In the genomic region with DNA sequence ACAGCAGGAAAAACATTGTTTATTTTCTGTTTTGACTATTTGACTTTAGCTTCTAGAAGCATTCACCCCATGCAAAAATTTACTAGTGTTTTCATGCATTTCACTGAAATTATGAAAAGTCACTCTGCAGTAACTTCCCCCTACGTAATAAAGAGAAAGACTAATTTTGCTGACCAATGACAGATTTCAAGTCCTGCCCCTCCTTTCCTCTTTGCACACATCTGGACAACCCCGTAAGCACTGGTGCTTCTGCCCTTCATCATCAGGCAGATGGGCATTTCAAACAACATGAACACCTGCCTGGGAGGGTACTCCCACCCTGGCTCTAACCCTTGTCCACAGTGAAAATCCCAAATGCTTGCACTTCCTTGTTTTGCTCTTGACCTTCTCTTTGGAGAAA, we compare ENCODE assay signal across 20 cellular contexts.
DNase-seq lines count a peak whose midpoint lies in the region; ATAC-seq, FAIRE-seq and TF ChIP-seq lines count a peak whose summit lies in the region.
"Had no signal": no experiment of that assay in that cellular context is flagged by ENCODE, and none has a peak within 500 bp of the region (broad histone marks: within the 10 kb centered on the region; RNA-seq: fewer than 3 reads in every experiment).

No MANE protein-coding gene starts in this region.

- H3K36me3 ChIP-seq in GM12878 (ENCODE audit: control insufficient read depth in 2 of 2, insufficient read depth in 2 of 2, low read length in 1 of 2) (no peaks in the 10 kb centered on the region), body of pancreas (replicated peaks in 1 of 2; ENCODE audit: insufficient read depth in 1 of 2, low read depth in 2 of 2) (no peaks in the 10 kb centered on the region)
- H3K36me3 ChIP-seq: BLaER1, Peyer's patch had no signal

- H4K20me1 ChIP-seq in GM12878 (ENCODE audit: control insufficient read depth, insufficient read depth), result no peaks in the 10 kb centered on the region
- H4K20me1 ChIP-seq: BLaER1 had no signal

- TF ChIP-seq CTCF in GM12878 (IDR thresholded peaks at IDR 0.05 in 2 of 3, conservative IDR thresholded peaks at IDR 0.05 in 1 of 3; ENCODE audit: control insufficient read depth in 2 of 3, extremely low read depth in 1 of 3, insufficient read depth in 1 of 3, low read depth in 3 of 3, low read length in 3 of 3) (no peak), body of pancreas (IDR thresholded peaks at IDR 0.05) (no peak)

- H2AFZ ChIP-seq in GM12878 (ENCODE audit: control insufficient read depth, low read depth, low read length), result no peak overlapping the region

- intact Hi-C loops in GM12878 (cut with micrococcal nuclease; ENCODE audit: unreplicated experiment) (no loop called here), body of pancreas (cut with DNase I) (no loop called here)

- SMC1A ChIA-PET in GM12878 (lab: Charles Lee; ENCODE audit: uncharacterized antibody, unreplicated experiment), result interaction anchor here (1.4 kb wide), 1 partner anchor 41 kb away, joined by 4 read pairs; no protein-coding TSS in a partner anchor

- H3K9ac ChIP-seq in GM12878 (ENCODE audit: control insufficient read depth, insufficient read depth, low read length), result no peak overlapping the region
- H3K9ac ChIP-seq: BLaER1 had no signal

- H3K9me3 ChIP-seq in GM12878 (replicated peaks; ENCODE audit: control insufficient read depth, insufficient read depth, low read length) (no peaks in the 10 kb centered on the region), body of pancreas (no peaks in the 10 kb centered on the region)
- H3K9me3 ChIP-seq: BLaER1, Peyer's patch had no signal

- CTCF ChIA-PET in GM12878 (lab: Yijun Ruan, JAX), result no interaction called here

- RAD21 ChIA-PET in GM12878 (lab: Charles Lee; ENCODE audit: unreplicated experiment), result no interaction called here

- TF ChIP-seq EP300 in GM12878 (IDR thresholded peaks at IDR 0.05; ENCODE audit: borderline replicate concordance in 1 of 2, control insufficient read depth in 1 of 2, low read depth in 2 of 2, low read length in 2 of 2), result no peak

- POLR2A ChIA-PET in GM12878 (lab: Charles Lee), result no interaction called here

- FAIRE-seq in GM12878 (lab: Jason Lieb, UNC), result peak; percentile 7
- FAIRE-seq: HTR-8/SVneo had no signal

- H3K27me3 ChIP-seq in GM12878 (replicated peaks in 1 of 2; ENCODE audit: control insufficient read depth in 2 of 2, insufficient read depth in 2 of 2, low read length in 1 of 2) (no peaks in the 10 kb centered on the region), body of pancreas (no peaks in the 10 kb centered on the region)
- H3K27me3 ChIP-seq: BLaER1, Peyer's patch had no signal

- no peak for TF ChIP-seq RAD21 in GM12878 (IDR thresholded peaks at IDR 0.05; ENCODE audit: insufficient read depth, low read depth, low read length)

- WGBS in GM12878 (ENCODE audit: insufficient coverage, insufficient replicate concordance, low lambda C conversion rate, missing lambda C conversion rate), result 0% methylated on average over 2 of the region's 2 CpGs
- 69 to 96% methylated on average over 2 of the region's 2 CpGs for WGBS in body of pancreas, 2 donors

- no peaks in the 10 kb centered on the region for H3K4me1 ChIP-seq in GM12878 (ENCODE audit: control insufficient read depth, insufficient read depth, low read length)
- H3K4me1 ChIP-seq in body of pancreas, result no peaks in the 10 kb centered on the region
- H3K4me1 ChIP-seq: Peyer's patch had no signal

- H3K4me2 ChIP-seq in GM12878 (ENCODE audit: control insufficient read depth, insufficient read depth), result no peak overlapping the region

- H3K79me2 ChIP-seq in GM12878 (ENCODE audit: control insufficient read depth, insufficient read depth, low read length), result no peaks in the 10 kb centered on the region

- H3K27ac ChIP-seq in GM12878 (ENCODE audit: control insufficient read depth, insufficient read depth), result no peak overlapping the region
- no peak overlapping the region for H3K27ac ChIP-seq in body of pancreas
- H3K27ac ChIP-seq: BLaER1, Peyer's patch had no signal

- BruUV-seq in GM12878 (replicated peaks; lab: Mats Ljungman, UMichigan), result no TSS peak

- DNase-seq in SKM-1 treated with dmso at 0.1 percent for 144 hours (lab: John Stamatoyannopoulos, UW; ENCODE audit: unreplicated experiment), result peak; percentile 21
- no peak for DNase-seq in SKM-1 (lab: John Stamatoyannopoulos, UW; ENCODE audit: unreplicated experiment)
- DNase-seq in NOMO-1 (lab: John Stamatoyannopoulos, UW; ENCODE audit: unreplicated experiment in 2 of 2), result peak; percentile 50 to 68
- no peak for DNase-seq in GM12878 (ENCODE audit: low read depth, low spot score)
- DNase-seq in body of pancreas, result no peak
- no peak for DNase-seq in stimulated activated CD4-positive, alpha-beta T cell treated with anti-CD3 and anti-CD28 coated beads, Interleukin-4, amount 100 ng/mL, for 24 hours
- DNase-seq: 8988T; CD8-positive, alpha-beta T cell; H9; NCI-H1048; NCI-H1436; NCI-H1930; NCI-H345; NCI-H524 treated with DMSO at 0.1 percent for 48 hours; Peyer's patch had no signal

- in situ Hi-C loops in GM12878 (cut with MboI), result no loop called here

- TF ChIP-seq POLR2A in GM12878 (IDR thresholded peaks at IDR 0.05; ENCODE audit: low read depth, low read length) (no peak), body of pancreas (IDR thresholded peaks at IDR 0.05) (no peak)

- H3K4me3 ChIP-seq in GM12878 (no peak overlapping the region), body of pancreas (no peak overlapping the region)
- H3K4me3 ChIP-seq: BLaER1, Peyer's patch had no signal

- ATAC-seq in GM12878 (peak; percentile 40), body of pancreas (no peak), GM18520 (IDR thresholded peaks at IDR 0.05; ENCODE audit: unreplicated experiment) (no peak), HG03159 (IDR thresholded peaks at IDR 0.05; ENCODE audit: unreplicated experiment) (no peak)
- ATAC-seq: CD8-positive, alpha-beta T cell; Right ventricle myocardium inferior had no signal

TF ChIP-seq in GM12878, 131 proteins besides CTCF, POLR2A, EP300 and RAD21:
- TF ChIP-seq RFX5 (IDR thresholded peaks at IDR 0.05; ENCODE audit: low read depth, low read length) (no peak), YBX1 (IDR thresholded peaks at IDR 0.05) (no peak), SUPT20H (IDR thresholded peaks at IDR 0.05; ENCODE audit: borderline replicate concordance, control insufficient read depth, low read depth, low read length) (no peak), HDAC2 (IDR thresholded peaks at IDR 0.05) (no peak), ZNF622 (IDR thresholded peaks at IDR 0.05) (no peak), BCL11A (IDR thresholded peaks at IDR 0.05; ENCODE audit: low read depth, low read length) (no peak), RCOR1 (conservative IDR thresholded peaks at IDR 0.05; ENCODE audit: low read depth, low read length) (no peak), YY1 (IDR thresholded peaks at IDR 0.05; ENCODE audit: low read depth, low read length) (no peak), NBN (IDR thresholded peaks at IDR 0.05) (no peak), NR2C2 (IDR thresholded peaks at IDR 0.05; ENCODE audit: borderline replicate concordance, control insufficient read depth, insufficient read length, low read depth) (no peak), JUNB (IDR thresholded peaks at IDR 0.05) (no peak)
- TF ChIP-seq, protein P1, sequence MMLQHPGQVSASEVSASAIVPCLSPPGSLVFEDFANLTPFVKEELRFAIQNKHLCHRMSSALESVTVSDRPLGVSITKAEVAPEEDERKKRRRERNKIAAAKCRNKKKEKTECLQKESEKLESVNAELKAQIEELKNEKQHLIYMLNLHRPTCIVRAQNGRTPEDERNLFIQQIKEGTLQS (IDR thresholded peaks at IDR 0.05; ENCODE audit: borderline replicate concordance, extremely low read depth, low read depth, low read length), result no peak
- TF ChIP-seq, protein P2, sequence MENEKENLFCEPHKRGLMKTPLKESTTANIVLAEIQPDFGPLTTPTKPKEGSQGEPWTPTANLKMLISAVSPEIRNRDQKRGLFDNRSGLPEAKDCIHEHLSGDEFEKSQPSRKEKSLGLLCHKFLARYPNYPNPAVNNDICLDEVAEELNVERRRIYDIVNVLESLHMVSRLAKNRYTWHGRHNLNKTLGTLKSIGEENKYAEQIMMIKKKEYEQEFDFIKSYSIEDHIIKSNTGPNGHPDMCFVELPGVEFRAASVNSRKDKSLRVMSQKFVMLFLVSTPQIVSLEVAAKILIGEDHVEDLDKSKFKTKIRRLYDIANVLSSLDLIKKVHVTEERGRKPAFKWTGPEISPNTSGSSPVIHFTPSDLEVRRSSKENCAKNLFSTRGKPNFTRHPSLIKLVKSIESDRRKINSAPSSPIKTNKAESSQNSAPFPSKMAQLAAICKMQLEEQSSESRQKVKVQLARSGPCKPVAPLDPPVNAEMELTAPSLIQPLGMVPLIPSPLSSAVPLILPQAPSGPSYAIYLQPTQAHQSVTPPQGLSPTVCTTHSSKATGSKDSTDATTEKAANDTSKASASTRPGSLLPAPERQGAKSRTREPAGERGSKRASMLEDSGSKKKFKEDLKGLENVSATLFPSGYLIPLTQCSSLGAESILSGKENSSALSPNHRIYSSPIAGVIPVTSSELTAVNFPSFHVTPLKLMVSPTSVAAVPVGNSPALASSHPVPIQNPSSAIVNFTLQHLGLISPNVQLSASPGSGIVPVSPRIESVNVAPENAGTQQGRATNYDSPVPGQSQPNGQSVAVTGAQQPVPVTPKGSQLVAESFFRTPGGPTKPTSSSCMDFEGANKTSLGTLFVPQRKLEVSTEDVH (IDR thresholded peaks at IDR 0.05; ENCODE audit: low read depth, partially characterized antibody), result no peak

Comparison
In these comparisons a context has a peak if more than half of its experiments do, and no peak if none do; other contexts are left out.
1. DNase-seq: peak in SKM-1 treated with dmso at 0.1 percent for 144 hours (single experiment) and NOMO-1 (2 of 2); none in SKM-1 (single experiment), GM12878 (single experiment), body of pancreas (0 of 4) and stimulated activated CD4-positive, alpha-beta T cell treated with anti-CD3 and anti-CD28 coated beads, Interleukin-4, amount 100 ng/mL, for 24 hours (single experiment).